10 cellular contexts compared by ENCODE assay signal in genomic region chr1:230752407-230752806, GRCh38. TPM values are rescaled to one million over a fixed set of nuclear protein-coding genes. Genes with fewer than 3 reads are reported as not detected.
DNase-seq lines count a peak whose midpoint lies in the region; ATAC-seq and TF ChIP-seq lines count a peak whose summit lies in the region.
"Had no signal": no experiment of that assay in that cellular context is flagged by ENCODE, and none has a peak within 500 bp of the region (broad histone marks: within the 10 kb centered on the region; RNA-seq: fewer than 3 reads in every experiment).

No MANE protein-coding gene starts in this region.

- DNase-seq in H9: peak; percentile 70
- peak; percentile 68 for DNase-seq in NCI-H524 treated with DMSO at 0.1 percent for 48 hours (lab: John Stamatoyannopoulos, UW)
- peak; percentile 83 to 86 for DNase-seq in hippocampal formation (lab: John Stamatoyannopoulos, UW)
- no peak for DNase-seq in psoas muscle
- DNase-seq in left lobe of liver (ENCODE audit: low spot score): no peak
- DNase-seq in AG20443 (ENCODE audit: low spot score): no peak
- DNase-seq in activated naive CD8-positive, alpha-beta T cell treated with anti-CD3 and anti-CD28 coated beads for 36 hours: no peak
- DNase-seq: stimulated activated CD8-positive, alpha-beta memory T cell treated with anti-CD3 and anti-CD28 coated beads, Interleukin-4, amount 100 ng/mL, for 48 hours had no signal

- H3K18ac ChIP-seq in H9 (ENCODE audit: insufficient read length, low read depth, low read length): no peak overlapping the region

- no peak overlapping the region for H3T11ph ChIP-seq in H9 (ENCODE audit: low read length)

- H3K23ac ChIP-seq in H9 (ENCODE audit: insufficient read length, low read depth, low read length): no peak overlapping the region

- no peaks in the 10 kb centered on the region for H4K20me1 ChIP-seq in H9 (ENCODE audit: control insufficient read depth, insufficient read depth, insufficient read length)

- H4K91ac ChIP-seq in H9 (ENCODE audit: insufficient read length, low read depth, low read length): no peak overlapping the region

- H2BK15ac ChIP-seq in H9 (ENCODE audit: low read depth, low read length): no peak overlapping the region

- H4K8ac ChIP-seq in H9 (replicated peaks; ENCODE audit: insufficient read length, low read depth, low read length): no peak overlapping the region

- no peak overlapping the region for H3K4ac ChIP-seq in H9 (ENCODE audit: low read depth, low read length)

- H3K23me2 ChIP-seq in H9 (ENCODE audit: insufficient read length, low read depth, low read length, poor library complexity, severe bottlenecking): no peaks in the 10 kb centered on the region

- no peaks in the 10 kb centered on the region for H3K79me1 ChIP-seq in H9 (ENCODE audit: insufficient read depth, low read depth, low read length, poor library complexity, severe bottlenecking)

- H3K4me3 Mint-ChIP-seq in H9: no peak overlapping the region; a peak in 1 of 5 replicates
- no peak overlapping the region for H3K4me3 Mint-ChIP-seq in activated naive CD8-positive, alpha-beta T cell treated with anti-CD3 and anti-CD28 coated beads for 36 hours

- no peak overlapping the region for H2BK12ac ChIP-seq in H9 (ENCODE audit: insufficient read length, low read depth, low read length)

- H3K36me3 Mint-ChIP-seq in H9 (ENCODE audit: insufficient read depth in 1 of 3, low read depth in 3 of 3): no peaks in the 10 kb centered on the region; a peak in 1 of 7 replicates
- H3K36me3 Mint-ChIP-seq in activated naive CD8-positive, alpha-beta T cell treated with anti-CD3 and anti-CD28 coated beads for 36 hours: no peaks in the 10 kb centered on the region

- H2BK120ac ChIP-seq in H9 (ENCODE audit: low read depth, low read length, poor library complexity, severe bottlenecking): no peak overlapping the region

- H3K27me3 ChIP-seq in H9 (ENCODE audit: insufficient read depth, low read length): no peaks in the 10 kb centered on the region
- no peaks in the 10 kb centered on the region for H3K27me3 ChIP-seq in psoas muscle (ENCODE audit: insufficient read depth in 3 of 3, low read length in 2 of 3)

- H2AK5ac ChIP-seq in H9 (ENCODE audit: insufficient read length, low read length): no peak overlapping the region

- WGBS in H9 (ENCODE audit: extremely low coverage, insufficient read length, low lambda C conversion rate): no CpG with 5 or more reads among the region's 6 CpGs
- WGBS in psoas muscle, 3 donors: 43 to 48% (median 43%) methylated on average over 5 to 6 of the region's 6 CpGs

- TF ChIP-seq CTCF in H9 (conservative IDR thresholded peaks at IDR 0.05): no peak
- TF ChIP-seq CTCF in psoas muscle (IDR thresholded peaks at IDR 0.05): no peak

- H3K56ac ChIP-seq in H9 (ENCODE audit: insufficient read length, low read depth, low read length): no peak overlapping the region

- H2BK5ac ChIP-seq in H9 (ENCODE audit: insufficient read length, low read length): no peak overlapping the region

- H3K14ac ChIP-seq in H9 (ENCODE audit: insufficient read depth, low read length): no peak overlapping the region

- H3K27me3 Mint-ChIP-seq in H9 (ENCODE audit: low read depth): peaks cover 10% of the 10 kb centered on the region
- H3K27me3 Mint-ChIP-seq in activated naive CD8-positive, alpha-beta T cell treated with anti-CD3 and anti-CD28 coated beads for 36 hours: peaks cover 14% of the 10 kb centered on the region

- no peaks in the 10 kb centered on the region for H3K9me3 Mint-ChIP-seq in H9
- H3K9me3 Mint-ChIP-seq in activated naive CD8-positive, alpha-beta T cell treated with anti-CD3 and anti-CD28 coated beads for 36 hours: no peaks in the 10 kb centered on the region

- H3K4me1 ChIP-seq in H9 (ENCODE audit: insufficient read depth, low read length): peaks cover 4% of the 10 kb centered on the region; the same call in 1 of the 2 replicates
- H3K4me1 ChIP-seq in psoas muscle: peaks cover 8% of the 10 kb centered on the region

- H4K5ac ChIP-seq in H9 (ENCODE audit: insufficient read length, low read depth, low read length): no peak overlapping the region

- intact Hi-C loops in psoas muscle (cut with DNase I): no loop called here

- ATAC-seq in psoas muscle: peak; percentile 59 to 75 (median 70)
- no peak for ATAC-seq in left lobe of liver
- ATAC-seq in HG03280 (IDR thresholded peaks at IDR 0.05; ENCODE audit: unreplicated experiment): no peak

- H3K27ac ChIP-seq in H9 (ENCODE audit: insufficient read length, low read depth, low read length): no peak overlapping the region
- H3K27ac ChIP-seq in psoas muscle: no peak overlapping the region

- H3K27ac Mint-ChIP-seq in H9: no peak overlapping the region; a peak in 2 of 7 replicates
- H3K27ac Mint-ChIP-seq in activated naive CD8-positive, alpha-beta T cell treated with anti-CD3 and anti-CD28 coated beads for 36 hours: no peak overlapping the region

- no peaks in the 10 kb centered on the region for H3K79me2 ChIP-seq in H9 (ENCODE audit: insufficient read depth, low read length)

- H2BK20ac ChIP-seq in H9 (ENCODE audit: low read depth, low read length, poor library complexity, severe bottlenecking): no peak overlapping the region

- no peak overlapping the region for H3K9ac ChIP-seq in H9 (ENCODE audit: extremely low read depth, insufficient read length, low read length)

- H3K36me3 ChIP-seq in psoas muscle (ENCODE audit: insufficient read depth in 1 of 2, low read depth in 1 of 2): no peaks in the 10 kb centered on the region

- no peak overlapping the region for H2AFZ ChIP-seq in H9 (ENCODE audit: low read length)

- H3K4me1 Mint-ChIP-seq in H9: peaks cover 47 to 54% of the 10 kb centered on the region in 2 experiments
- H3K4me1 Mint-ChIP-seq in activated naive CD8-positive, alpha-beta T cell treated with anti-CD3 and anti-CD28 coated beads for 36 hours: no peaks in the 10 kb centered on the region

- no peak overlapping the region for H3K4me3 ChIP-seq in psoas muscle

- H3K9me3 ChIP-seq in H9 (ENCODE audit: control insufficient read depth, low read depth, low read length) (no peaks in the 10 kb centered on the region), psoas muscle (no peaks in the 10 kb centered on the region)

- H3K4me2 ChIP-seq in H9 (ENCODE audit: insufficient read depth, insufficient read length, low read length): no peak overlapping the region

RNA-seq across cellular contexts. Expression of gene CAPN9, which starts 5.2 kb away (rescaled TPM):
- total RNA-seq in H9 (2021) (0.22 TPM in 1 of 2 replicates, not detected in the other), psoas muscle (not detected), left lobe of liver (not detected)
- polyA plus RNA-seq in psoas muscle: under 1 TPM in 1 of 3 donors, not detected in 2; 0.03 TPM
- total RNA-seq in activated naive CD8-positive, alpha-beta T cell treated with anti-CD3 and anti-CD28 coated beads for 36 hours: not detected
- total RNA-seq: omental fat pad had no signal

RNA-seq across cellular contexts. Expression of gene AGT, which starts 38.5 kb away (rescaled TPM):
- total RNA-seq in H9 (2021) (not detected in 2 replicates), psoas muscle (10 to 100 TPM; 36.1 to 61.7 (median 48.8) TPM), left lobe of liver (2,376 TPM)
- 100 to 1,000 TPM in 1 of 3 donors, 10 to 100 TPM in 1, 1 to 10 TPM in 1; 9.2 to 187 (median 36.8) TPM for polyA plus RNA-seq in psoas muscle
- not detected for total RNA-seq in activated naive CD8-positive, alpha-beta T cell treated with anti-CD3 and anti-CD28 coated beads for 36 hours

Comparison
In these comparisons a context has a peak if more than half of its experiments do, and no peak if none do; other contexts are left out.
1. DNase-seq: peak in H9 (single experiment), NCI-H524 treated with DMSO at 0.1 percent for 48 hours (single experiment) and hippocampal formation (2 of 2); none in psoas muscle (0 of 2), left lobe of liver (single experiment), AG20443 (single experiment) and activated naive CD8-positive, alpha-beta T cell treated with anti-CD3 and anti-CD28 coated beads for 36 hours (single experiment).
2. ATAC-seq: peak in psoas muscle (4 of 4); none in left lobe of liver (single experiment) and HG03280 (single experiment).
3. RNA of gene AGT, which starts 38.5 kb away (total RNA-seq): 2,376 TPM in left lobe of liver (single experiment); 36.1 to 61.7 TPM in psoas muscle, not detected in H9 and not detected in activated naive CD8-positive, alpha-beta T cell treated with anti-CD3 and anti-CD28 coated beads for 36 hours; every median in the first group is over 10 times any median in the second.